In genomic region chr12:90816353-90817089, GRCh38 we compare ENCODE assay signal across 17 cellular contexts.
DNase-seq lines count a peak whose midpoint lies in the region; ATAC-seq, FAIRE-seq and TF ChIP-seq lines count a peak whose summit lies in the region.
"Had no signal": no experiment of that assay in that cellular context is flagged by ENCODE, and none has a peak within 500 bp of the region (broad histone marks: within the 10 kb centered on the region; RNA-seq: fewer than 3 reads in every experiment).

No MANE protein-coding gene starts in this region.

- no peaks in the 10 kb centered on the region for H3K27me3 ChIP-seq in bronchial epithelial cell (ENCODE audit: control insufficient read depth, insufficient read depth, low read length)
- H3K27me3 ChIP-seq: stomach, vagina had no signal

- ATAC-seq in HG02938 (IDR thresholded peaks at IDR 0.05; ENCODE audit: unreplicated experiment) = no peak
- ATAC-seq in GM19023 (IDR thresholded peaks at IDR 0.05; ENCODE audit: unreplicated experiment) = no peak

- no peaks in the 10 kb centered on the region for H3K36me3 ChIP-seq in bronchial epithelial cell (ENCODE audit: control insufficient read depth, insufficient read depth, low read length)
- H3K36me3 ChIP-seq: stomach, vagina had no signal

- H3K4me3 ChIP-seq in bronchial epithelial cell (ENCODE audit: low read depth, low read length) = no peak overlapping the region
- H3K4me3 ChIP-seq: stomach, vagina had no signal

- FAIRE-seq in bronchial epithelial cell (lab: Jason Lieb, UNC) = no peak

- TF ChIP-seq CTCF in bronchial epithelial cell (IDR thresholded peaks at IDR 0.05; ENCODE audit: insufficient read depth, low read length, severe bottlenecking) = no peak

- DNase-seq in DMS53 (lab: John Stamatoyannopoulos, UW) = peak; percentile 27
- peak; percentile 68 for DNase-seq in NCI-H1105 treated with DMSO at 0.1 percent for 48 hours (lab: John Stamatoyannopoulos, UW)
- peak; percentile 84 for DNase-seq in bronchial epithelial cell (ENCODE audit: low read depth)
- DNase-seq in kidney glomerular epithelial cell (lab: John Stamatoyannopoulos, UW) = peak; percentile 68
- DNase-seq in midbrain (lab: John Stamatoyannopoulos, UW) = no peak
- no peak for DNase-seq in activated CD8-positive, alpha-beta memory T cell treated with anti-CD3 and anti-CD28 coated beads, Interleukin-2, amount 50 U/mL, for 48 hours
- DNase-seq: activated B cell treated with CpG ODN at 0.5 μM for 24 hours; activated effector memory CD4-positive, alpha-beta T cell treated with anti-CD3 and anti-CD28 coated beads, Interleukin-2, amount 50 U/mL, for 16 hours; AML-193; anterior cingulate cortex; NK-92 treated with Interleukin-12 subunit alpha and Interleukin-12 subunit beta, amount 100 ng/mL, for 24 hours; SHP77; stimulated activated CD4-positive, alpha-beta T cell treated with anti-CD3 and anti-CD28 coated beads, Interleukin-15, amount 100 ng/mL, for 24 hours; stomach had no signal

Comparison
In these comparisons a context has a peak if more than half of its experiments do, and no peak if none do; other contexts are left out.
1. DNase-seq: peak in DMS53 (single experiment), NCI-H1105 treated with DMSO at 0.1 percent for 48 hours (single experiment), bronchial epithelial cell (single experiment) and kidney glomerular epithelial cell (single experiment); none in midbrain (single experiment) and activated CD8-positive, alpha-beta memory T cell treated with anti-CD3 and anti-CD28 coated beads, Interleukin-2, amount 50 U/mL, for 48 hours (single experiment).